9 cellular contexts compared by ENCODE assay signal in the genomic region with DNA sequence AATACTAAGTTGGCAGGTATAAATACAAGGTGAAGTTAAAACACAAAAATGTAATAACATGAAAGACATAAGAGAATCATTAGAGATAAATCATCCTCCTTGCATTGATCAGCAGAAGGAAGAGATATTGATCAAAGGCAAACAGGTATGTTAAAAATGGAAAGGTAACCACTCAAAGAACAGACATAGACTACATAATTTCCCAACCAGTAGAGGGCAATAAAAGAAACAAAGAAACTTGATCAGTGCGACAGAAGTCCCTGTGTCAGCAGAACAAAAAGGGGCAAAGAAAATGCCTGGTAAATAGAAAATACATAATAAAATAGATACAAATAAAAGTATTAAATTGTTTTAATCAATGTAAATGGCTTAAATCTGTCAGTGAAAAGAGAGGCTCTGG. TPM values are rescaled to one million over a fixed set of nuclear protein-coding genes. Genes with fewer than 3 reads are reported as not detected.
DNase-seq lines count a peak whose midpoint lies in the region; ATAC-seq, FAIRE-seq and TF ChIP-seq lines count a peak whose summit lies in the region.
"Had no signal": no experiment of that assay in that cellular context is flagged by ENCODE, and none has a peak within 500 bp of the region (broad histone marks: within the 10 kb centered on the region; RNA-seq: fewer than 3 reads in every experiment).

No MANE protein-coding gene starts in this region.

- no peaks in the 10 kb centered on the region for H4K20me1 ChIP-seq in K562 (replicated peaks; ENCODE audit: control insufficient read depth, insufficient read depth, low read length)

- H3K79me2 ChIP-seq in K562 (ENCODE audit: control insufficient read depth, insufficient read depth, low read length), result no peaks in the 10 kb centered on the region

- no peaks in the 10 kb centered on the region; a peak in 1 of 5 replicates for H3K4me1 ChIP-seq in K562 (replicated peaks in 1 of 2; ENCODE audit: control insufficient read depth in 2 of 2, insufficient read depth in 2 of 2, low read length in 2 of 2)

- H2AFZ ChIP-seq in K562 (ENCODE audit: low read depth, low read length), result no peak overlapping the region

- DNase-seq in GM10266 (ENCODE audit: extremely low spot score) (no peak), NCI-H1694 (lab: John Stamatoyannopoulos, UW) (peak; percentile 38), K562 (ENCODE audit: extremely low read depth in 1 of 4, low spot score in 3 of 4) (peak in 1 of 4 experiments; percentile 24), HuH-7 (ENCODE audit: low spot score) (no peak)
- DNase-seq: left colon had no signal

- no peak overlapping the region for H3K4me2 ChIP-seq in K562 (ENCODE audit: insufficient read depth, low read length)

- no peaks in the 10 kb centered on the region for H3K9me1 ChIP-seq in K562 (ENCODE audit: control insufficient read depth, insufficient read depth, low read length)

- no peak overlapping the region for H3K4me3 Mint-ChIP-seq in nephron

- no peak overlapping the region for H3K27ac ChIP-seq in K562 (ENCODE audit: extremely low read depth, low read depth, low read length)

- TF ChIP-seq CTCF in GM10266 (IDR thresholded peaks at IDR 0.05; ENCODE audit: control insufficient read depth, insufficient read depth, low read depth, missing control alignments) (peak; percentile 35), K562 (IDR thresholded peaks at IDR 0.05 in 2 of 3, conservative IDR thresholded peaks at IDR 0.05 in 1 of 3; ENCODE audit: insufficient read depth in 2 of 3, low read depth in 1 of 3, low read length in 3 of 3) (peak; percentile 32 to 60 (median 43); a peak in 5 of 6 replicates), nephron (IDR thresholded peaks at IDR 0.05; ENCODE audit: unreplicated experiment in 3 of 3) (peak; percentile 12 to 47 (median 16))

- no peaks in the 10 kb centered on the region for H3K9me3 Mint-ChIP-seq in nephron

- no peak overlapping the region for H3K4me3 ChIP-seq in K562

- peaks cover 6% of the 10 kb centered on the region for H3K27me3 Mint-ChIP-seq in nephron (ENCODE audit: low read depth)

- no peak for TF ChIP-seq POLR2A in K562 (conservative IDR thresholded peaks at IDR 0.05)

- peak; percentile 78 for FAIRE-seq in K562 (lab: Jason Lieb, UNC)

- no peaks in the 10 kb centered on the region for H3K27me3 ChIP-seq in K562 (ENCODE audit: control insufficient read depth in 2 of 2, insufficient read depth in 2 of 2, low read length in 2 of 2)

- intact Hi-C loops in K562 (cut with micrococcal nuclease), result loop anchor here (1.0 kb wide), 1 partner anchor 154 kb away; no protein-coding TSS in a partner anchor

- no peaks in the 10 kb centered on the region for H3K4me1 Mint-ChIP-seq in nephron

- in situ Hi-C loops in K562 (cut with MboI), result no loop called here

- TF ChIP-seq EP300 in K562 (IDR thresholded peaks at IDR 0.05; ENCODE audit: low read length), result no peak

- POLR2A ChIA-PET in K562 (lab: Yijun Ruan, JAX), result interaction anchor here (0.6 kb wide), 1 partner anchor 269 kb away, joined by 3 read pairs; no protein-coding TSS in a partner anchor

- peaks cover 9% of the 10 kb centered on the region for H3K36me3 Mint-ChIP-seq in nephron (ENCODE audit: low read depth)

- no peak overlapping the region for H3K9ac ChIP-seq in K562 (ENCODE audit: insufficient read depth in 1 of 2, low read depth in 2 of 2, low read length in 2 of 2)

- BruUV-seq in K562 (replicated peaks; lab: Mats Ljungman, UMichigan), result no TSS peak

- 14% methylated on average over 1 of the region's 1 CpG for WGBS in K562 (ENCODE audit: insufficient coverage, low coverage, missing lambda C conversion rate)

- CTCF ChIA-PET in K562 (lab: Yijun Ruan, JAX; ENCODE audit: low intra/inter-chr PET ratio), result interaction anchor here (0.8 kb wide), 1 partner anchor 599 kb away, joined by 3 read pairs; no protein-coding TSS in a partner anchor

- H3K27ac Mint-ChIP-seq in nephron, result no peak overlapping the region

- ATAC-seq in K562 (peak; percentile 79), HG02759 (IDR thresholded peaks at IDR 0.05; ENCODE audit: unreplicated experiment) (no peak), HG02571 (IDR thresholded peaks at IDR 0.05; ENCODE audit: unreplicated experiment) (no peak), GM18907 (IDR thresholded peaks at IDR 0.05; ENCODE audit: unreplicated experiment) (no peak)
- ATAC-seq: left colon had no signal

- no peaks in the 10 kb centered on the region for H3K36me3 ChIP-seq in K562 (ENCODE audit: control insufficient read depth, insufficient read depth, low read length)

- peak; percentile 43 to 67; a peak in 3 of 4 replicates for TF ChIP-seq RAD21 in K562 (CRISPR knock-in tag; conservative IDR thresholded peaks at IDR 0.05 in 1 of 2, IDR thresholded peaks at IDR 0.05 in 1 of 2)

- H3K9me3 ChIP-seq in K562 (replicated peaks; ENCODE audit: control insufficient read depth, insufficient read depth, low read depth, low read length), result no peaks in the 10 kb centered on the region

TF ChIP-seq in K562, 482 proteins besides CTCF, POLR2A, EP300 and RAD21 (continues in another document):
- TF ChIP-seq ESRRA (IDR thresholded peaks at IDR 0.05; ENCODE audit: borderline replicate concordance, low read depth) (no peak), MAFK (IDR thresholded peaks at IDR 0.05; ENCODE audit: low read length) (peak; percentile 67), IRF2 (CRISPR knock-in tag; IDR thresholded peaks at IDR 0.05) (no peak), MAFF (IDR thresholded peaks at IDR 0.05; ENCODE audit: low read length) (peak; percentile 54), C11orf30 (IDR thresholded peaks at IDR 0.05; ENCODE audit: low read depth) (peak; percentile 82)
- TF ChIP-seq, protein P1, sequence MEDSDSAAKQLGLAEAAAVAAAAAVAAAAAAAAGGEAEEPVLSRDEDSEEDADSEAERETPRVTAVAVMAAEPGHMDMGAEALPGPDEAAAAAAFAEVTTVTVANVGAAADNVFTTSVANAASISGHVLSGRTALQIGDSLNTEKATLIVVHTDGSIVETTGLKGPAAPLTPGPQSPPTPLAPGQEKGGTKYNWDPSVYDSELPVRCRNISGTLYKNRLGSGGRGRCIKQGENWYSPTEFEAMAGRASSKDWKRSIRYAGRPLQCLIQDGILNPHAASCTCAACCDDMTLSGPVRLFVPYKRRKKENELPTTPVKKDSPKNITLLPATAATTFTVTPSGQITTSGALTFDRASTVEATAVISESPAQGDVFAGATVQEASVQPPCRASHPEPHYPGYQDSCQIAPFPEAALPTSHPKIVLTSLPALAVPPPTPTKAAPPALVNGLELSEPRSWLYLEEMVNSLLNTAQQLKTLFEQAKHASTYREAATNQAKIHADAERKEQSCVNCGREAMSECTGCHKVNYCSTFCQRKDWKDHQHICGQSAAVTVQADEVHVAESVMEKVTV (CRISPR knock-in tag; IDR thresholded peaks at IDR 0.05), result peak; percentile 43; the same call in 1 of the 2 replicates
- TF ChIP-seq, protein P2, sequence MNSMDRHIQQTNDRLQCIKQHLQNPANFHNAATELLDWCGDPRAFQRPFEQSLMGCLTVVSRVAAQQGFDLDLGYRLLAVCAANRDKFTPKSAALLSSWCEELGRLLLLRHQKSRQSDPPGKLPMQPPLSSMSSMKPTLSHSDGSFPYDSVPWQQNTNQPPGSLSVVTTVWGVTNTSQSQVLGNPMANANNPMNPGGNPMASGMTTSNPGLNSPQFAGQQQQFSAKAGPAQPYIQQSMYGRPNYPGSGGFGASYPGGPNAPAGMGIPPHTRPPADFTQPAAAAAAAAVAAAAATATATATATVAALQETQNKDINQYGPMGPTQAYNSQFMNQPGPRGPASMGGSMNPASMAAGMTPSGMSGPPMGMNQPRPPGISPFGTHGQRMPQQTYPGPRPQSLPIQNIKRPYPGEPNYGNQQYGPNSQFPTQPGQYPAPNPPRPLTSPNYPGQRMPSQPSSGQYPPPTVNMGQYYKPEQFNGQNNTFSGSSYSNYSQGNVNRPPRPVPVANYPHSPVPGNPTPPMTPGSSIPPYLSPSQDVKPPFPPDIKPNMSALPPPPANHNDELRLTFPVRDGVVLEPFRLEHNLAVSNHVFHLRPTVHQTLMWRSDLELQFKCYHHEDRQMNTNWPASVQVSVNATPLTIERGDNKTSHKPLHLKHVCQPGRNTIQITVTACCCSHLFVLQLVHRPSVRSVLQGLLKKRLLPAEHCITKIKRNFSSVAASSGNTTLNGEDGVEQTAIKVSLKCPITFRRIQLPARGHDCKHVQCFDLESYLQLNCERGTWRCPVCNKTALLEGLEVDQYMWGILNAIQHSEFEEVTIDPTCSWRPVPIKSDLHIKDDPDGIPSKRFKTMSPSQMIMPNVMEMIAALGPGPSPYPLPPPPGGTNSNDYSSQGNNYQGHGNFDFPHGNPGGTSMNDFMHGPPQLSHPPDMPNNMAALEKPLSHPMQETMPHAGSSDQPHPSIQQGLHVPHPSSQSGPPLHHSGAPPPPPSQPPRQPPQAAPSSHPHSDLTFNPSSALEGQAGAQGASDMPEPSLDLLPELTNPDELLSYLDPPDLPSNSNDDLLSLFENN (IDR thresholded peaks at IDR 0.05; ENCODE audit: low read depth in 2 of 2, low read length in 2 of 2), result no peak
- TF ChIP-seq, protein P3, sequence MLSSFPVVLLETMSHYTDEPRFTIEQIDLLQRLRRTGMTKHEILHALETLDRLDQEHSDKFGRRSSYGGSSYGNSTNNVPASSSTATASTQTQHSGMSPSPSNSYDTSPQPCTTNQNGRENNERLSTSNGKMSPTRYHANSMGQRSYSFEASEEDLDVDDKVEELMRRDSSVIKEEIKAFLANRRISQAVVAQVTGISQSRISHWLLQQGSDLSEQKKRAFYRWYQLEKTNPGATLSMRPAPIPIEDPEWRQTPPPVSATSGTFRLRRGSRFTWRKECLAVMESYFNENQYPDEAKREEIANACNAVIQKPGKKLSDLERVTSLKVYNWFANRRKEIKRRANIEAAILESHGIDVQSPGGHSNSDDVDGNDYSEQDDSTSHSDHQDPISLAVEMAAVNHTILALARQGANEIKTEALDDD (IDR thresholded peaks at IDR 0.05), result no peak

RNA-seq across cellular contexts. Expression of a gene that starts 53.6 kb away (rescaled TPM):
- total RNA-seq in K562 (2011; cell fraction: chromatin; rRNA removed; ENCODE audit: low replicate concordance), result not detected in 2 replicates
- total RNA-seq in K562 (2011; cell fraction: nucleolus; rRNA removed), result not detected in 2 replicates
- 0.31 TPM in 1 of 2 replicates, not detected in the other for total RNA-seq in K562 (2011; cell fraction: nucleoplasm; rRNA removed)
- not detected in 2 replicates for total RNA-seq in K562 (2014; rRNA removed)
- total RNA-seq in K562 (2014; rRNA removed; fragmentation: Illumina TruSeq; extraction: Trizol), result not detected in 2 replicates
- total RNA-seq in K562 (2015; rRNA removed; fragmentation: Illumina TruSeq; extraction: Trizol), result not detected in 2 replicates
- total RNA-seq in K562 (2021), result not detected in 2 replicates
- not detected in 2 replicates for polyA plus RNA-seq in K562 (2011; rRNA removed)
- not detected in 2 replicates for polyA plus RNA-seq in K562 (2011; cell fraction: cytosol; rRNA removed)
- polyA plus RNA-seq in K562 (2011; cell fraction: nucleus; rRNA removed), result not detected in 2 replicates
- 0.07 TPM in 1 of 2 replicates, not detected in the other for polyA plus RNA-seq in K562 (2012)
- polyA plus RNA-seq in K562 (2014; fragmentation: Illumina TruSeq; extraction: Trizol), result not detected in 2 replicates
- not detected for polyA plus RNA-seq in K562 (2014; fragmentation: Nextera tagmentation; extraction: Ambion mirVana)
- not detected in 2 replicates for polyA plus RNA-seq in K562 (2014; rRNA removed)
- polyA minus RNA-seq in K562 (2011; rRNA and poly(A)+ RNA removed), result not detected in 2 replicates
- not detected in 2 replicates for polyA minus RNA-seq in K562 (2011; cell fraction: cytosol; rRNA and poly(A)+ RNA removed)
- not detected in 2 replicates for polyA minus RNA-seq in K562 (2011; cell fraction: nucleus; rRNA and poly(A)+ RNA removed)
- total RNA-seq: left colon had no signal
